15 cellular contexts compared by ENCODE assay signal in the genomic region with DNA sequence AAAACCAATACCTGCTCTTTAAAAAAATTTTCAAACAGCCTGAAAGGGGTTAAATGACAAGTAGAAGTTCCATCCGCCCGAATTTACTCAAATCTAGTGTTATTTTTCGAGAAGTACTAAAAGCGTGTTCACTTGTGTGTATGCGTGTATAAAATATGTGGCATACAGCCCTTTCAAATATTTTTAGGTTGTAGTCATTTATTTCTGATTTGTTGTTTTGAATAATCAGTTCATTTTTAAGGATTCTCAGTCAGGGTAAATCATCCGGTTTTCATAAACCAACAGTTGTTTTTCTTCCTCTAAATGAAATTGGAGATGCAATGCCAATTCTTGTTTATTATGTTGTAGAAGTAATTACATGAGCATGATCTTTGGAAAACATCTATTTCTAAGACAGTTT. TPM values are rescaled to one million over a fixed set of nuclear protein-coding genes. Genes with fewer than 3 reads are reported as not detected.
DNase-seq lines count a peak whose midpoint lies in the region; ATAC-seq and TF ChIP-seq lines count a peak whose summit lies in the region.
"Had no signal": no experiment of that assay in that cellular context is flagged by ENCODE, and none has a peak within 500 bp of the region (broad histone marks: within the 10 kb centered on the region; RNA-seq: fewer than 3 reads in every experiment).

No MANE protein-coding gene starts in this region.

- H3K4me3 ChIP-seq in IMR-90 (ENCODE audit: insufficient read depth, low read depth, low read length), result no peak overlapping the region
- peak overlapping the region in 1 of 4 experiments; percentile 2 for H3K4me3 ChIP-seq in fibroblast of lung (replicated peaks in 1 of 4; ENCODE audit: control extremely low read depth in 1 of 4, insufficient read depth in 1 of 4, low read depth in 3 of 4, low read length in 4 of 4)
- H3K4me3 ChIP-seq in psoas muscle, result no peak overlapping the region
- H3K4me3 ChIP-seq: body of pancreas had no signal

- peak overlapping the region; percentile 71; the same call in 1 of the 2 replicates for H3K27ac ChIP-seq in IMR-90 (ENCODE audit: insufficient read depth, low read length)
- peak overlapping the region; percentile 77 for H3K27ac ChIP-seq in fibroblast of lung (ENCODE audit: insufficient read depth, low read length)
- peak overlapping the region; percentile 96 for H3K27ac ChIP-seq in psoas muscle

- H4K8ac ChIP-seq in IMR-90 (ENCODE audit: low read depth in 2 of 2, low read length in 2 of 2), result no peak overlapping the region

- no peak overlapping the region for H4K5ac ChIP-seq in IMR-90 (ENCODE audit: low read depth, low read length)

- POLR2A ChIA-PET in IMR-90 (lab: Charles Lee; ENCODE audit: unreplicated experiment), result no interaction called here

- no peak overlapping the region for H2BK20ac ChIP-seq in IMR-90 (ENCODE audit: low read depth, low read length)

- DNase-seq in AG08395 (ENCODE audit: low spot score), result peak; percentile 52
- DNase-seq in IMR-90, result peak; percentile 74
- peak; percentile 61 to 62 for DNase-seq in fibroblast of lung (ENCODE audit: low read depth in 2 of 2)
- DNase-seq in psoas muscle, result no peak
- DNase-seq in GM10266 (ENCODE audit: extremely low spot score), result no peak
- no peak for DNase-seq in NCI-H1048 (lab: John Stamatoyannopoulos, UW)
- DNase-seq in HT-29 (ENCODE audit: low spot score), result no peak
- DNase-seq in stimulated activated CD4-positive, alpha-beta T cell treated with anti-CD3 and anti-CD28 coated beads, Interleukin-4, amount 100 ng/mL, for 4 hours, result no peak
- DNase-seq: activated CD4-positive, alpha-beta T cell treated with anti-CD3 and anti-CD28 coated beads, Interleukin-2, amount 50 U/mL, for 48 hours; body of pancreas; effector memory CD4-positive, alpha-beta T cell; naive B cell; SIG-M5; stimulated activated CD4-positive, alpha-beta T cell treated with anti-CD3 and anti-CD28 coated beads, Interleukin-4, amount 100 ng/mL, for 24 hours had no signal

- no peak overlapping the region; the same call in 1 of the 2 replicates for H3K56ac ChIP-seq in IMR-90 (ENCODE audit: extremely low read depth, insufficient read depth, low read length)

- peaks cover 38% of the 10 kb centered on the region for H3K9me1 ChIP-seq in IMR-90 (ENCODE audit: insufficient read depth, low read length)

- H4K20me1 ChIP-seq in IMR-90 (ENCODE audit: insufficient read depth, low read length) (peaks cover 51% of the 10 kb centered on the region), fibroblast of lung (ENCODE audit: control insufficient read depth, extremely low read depth, insufficient read depth, low read length) (peaks cover 3% of the 10 kb centered on the region)

- CTCF ChIA-PET in IMR-90 (lab: Yijun Ruan, JAX), result no interaction called here

- WGBS in IMR-90 (ENCODE audit: extremely low coverage in 2 of 2, insufficient read length in 1 of 2), 2 experiments, result no CpG with 5 or more reads among the region's 6 CpGs
- WGBS in psoas muscle, 3 donors, result 52 to 64% (median 64%) methylated on average over 6 of the region's 6 CpGs

- H3K18ac ChIP-seq in IMR-90 (ENCODE audit: low read depth, low read length), result no peak overlapping the region

- intact Hi-C loops in IMR-90 (cut with micrococcal nuclease) (no loop called here), psoas muscle (cut with DNase I) (no loop called here)

- H3K14ac ChIP-seq in IMR-90 (replicated peaks; ENCODE audit: low read depth, low read length), result no peak overlapping the region

- dilution Hi-C loops in IMR-90 (cut with HindIII; ENCODE audit: low sequenced_read_pairs, unreplicated experiment), result no loop called here

- H2BK5ac ChIP-seq in IMR-90 (ENCODE audit: low read depth, low read length, poor library complexity, severe bottlenecking), result peak overlapping the region; percentile 59

- peaks cover 3% of the 10 kb centered on the region for H3K36me3 ChIP-seq in IMR-90 (ENCODE audit: control insufficient read depth, insufficient read depth, low read length)
- peaks cover 9% of the 10 kb centered on the region for H3K36me3 ChIP-seq in fibroblast of lung (ENCODE audit: control insufficient read depth, insufficient read depth, low read length)
- H3K36me3 ChIP-seq in psoas muscle (ENCODE audit: insufficient read depth in 1 of 2, low read depth in 1 of 2), result no peaks in the 10 kb centered on the region

- H3K4me2 ChIP-seq in IMR-90 (ENCODE audit: low read depth, low read length) (no peak overlapping the region), fibroblast of lung (ENCODE audit: extremely low read depth, insufficient read depth, low read length) (peak overlapping the region; percentile 15)

- no peak overlapping the region for H2BK120ac ChIP-seq in IMR-90 (ENCODE audit: low read depth, low read length)

- no peak overlapping the region for H2BK15ac ChIP-seq in IMR-90 (ENCODE audit: low read depth, low read length)

- H2AFZ ChIP-seq in IMR-90 (replicated peaks; ENCODE audit: low read length, poor library complexity), result no peak overlapping the region
- H2AFZ ChIP-seq in fibroblast of lung (ENCODE audit: low read length), result no peak overlapping the region

- H3K27me3 ChIP-seq in IMR-90 (ENCODE audit: control insufficient read depth, insufficient read depth, low read length) (no peaks in the 10 kb centered on the region), fibroblast of lung (ENCODE audit: control insufficient read depth, insufficient read depth, low read length) (no peaks in the 10 kb centered on the region), psoas muscle (ENCODE audit: insufficient read depth in 3 of 3, low read length in 2 of 3) (no peaks in the 10 kb centered on the region)
- H3K27me3 ChIP-seq: body of pancreas had no signal

- in situ Hi-C loops in IMR-90 (cut with MboI; ENCODE audit: low sequenced_read_pairs), result no loop called here

- H3K79me1 ChIP-seq in IMR-90 (ENCODE audit: low read depth in 1 of 2, low read length in 2 of 2), result peaks cover 6 to 70% of the 10 kb centered on the region in 2 experiments

- no peak overlapping the region for H3K23ac ChIP-seq in IMR-90 (ENCODE audit: low read depth, low read length)

- H3K9me3 ChIP-seq in IMR-90 (ENCODE audit: control insufficient read depth, insufficient read depth, low read length) (no peaks in the 10 kb centered on the region), fibroblast of lung (ENCODE audit: control insufficient read depth, insufficient read depth, low read depth, low read length) (no peaks in the 10 kb centered on the region), psoas muscle (no peaks in the 10 kb centered on the region)

- no peak overlapping the region for H3K9ac ChIP-seq in IMR-90 (ENCODE audit: low read depth, low read length)
- H3K9ac ChIP-seq in fibroblast of lung (ENCODE audit: insufficient read depth, low read length), result no peak overlapping the region

- no peak for TF ChIP-seq POLR2A in IMR-90 (IDR thresholded peaks at IDR 0.05; ENCODE audit: low read depth, low read length)

- H3K4me1 ChIP-seq in IMR-90 (ENCODE audit: control insufficient read depth, insufficient read depth, low read length), result peaks cover 22% of the 10 kb centered on the region
- peaks cover 17% of the 10 kb centered on the region for H3K4me1 ChIP-seq in fibroblast of lung (ENCODE audit: control insufficient read depth, extremely low read depth, insufficient read depth, low read length)
- H3K4me1 ChIP-seq in psoas muscle, result peaks cover 97% of the 10 kb centered on the region

- no peak overlapping the region for H2AK5ac ChIP-seq in IMR-90 (ENCODE audit: low read depth, low read length)

- no TSS peak for BruUV-seq in IMR-90 (replicated peaks; lab: Mats Ljungman, UMichigan)

- H3K4ac ChIP-seq in IMR-90 (ENCODE audit: low read depth, low read length), result 0 out of 2 replicates have a peak overlapping the region, but pooled peaks have one; percentile 39

- ATAC-seq in IMR-90 (ENCODE audit: low read depth) (peak; percentile 75), psoas muscle (no peak)
- ATAC-seq: body of pancreas; stimulated activated effector memory CD8-positive, alpha-beta T cell treated with anti-CD3 and anti-CD28 coated beads, Interleukin-12 subunit alpha, Interleukin-12 subunit beta, amount 100 ng/mL, for 72 hours had no signal

- TF ChIP-seq RAD21 in IMR-90 (IDR thresholded peaks at IDR 0.05; ENCODE audit: low read length), result no peak

- H2AK9ac ChIP-seq in IMR-90 (replicated peaks; ENCODE audit: low read depth, low read length, poor library complexity), result no peak overlapping the region

- peaks cover 89% of the 10 kb centered on the region for H3K79me2 ChIP-seq in fibroblast of lung (ENCODE audit: control insufficient read depth, insufficient read depth, low read length)

- H4K91ac ChIP-seq in IMR-90 (ENCODE audit: insufficient read depth, low read depth, low read length), result no peak overlapping the region

- TF ChIP-seq CTCF in IMR-90 (conservative IDR thresholded peaks at IDR 0.05; ENCODE audit: low read depth, low read length) (no peak), fibroblast of lung (conservative IDR thresholded peaks at IDR 0.05 in 1 of 2, IDR thresholded peaks at IDR 0.05 in 1 of 2; ENCODE audit: low read depth in 1 of 2, low read length in 2 of 2) (no peak), psoas muscle (IDR thresholded peaks at IDR 0.05) (no peak), GM10266 (IDR thresholded peaks at IDR 0.05; ENCODE audit: control insufficient read depth, insufficient read depth, low read depth, missing control alignments) (no peak)

TF ChIP-seq in IMR-90, 13 proteins besides CTCF, POLR2A, EP300 and RAD21 (continues in another document):
- no peak for TF ChIP-seq CHD1 (IDR thresholded peaks at IDR 0.05; ENCODE audit: low read depth, low read length)
- no peak for TF ChIP-seq NFE2L2 (IDR thresholded peaks at IDR 0.05; ENCODE audit: low read depth, low read length)

RNA-seq across cellular contexts. Expression of a gene that starts 6.9 kb away (rescaled TPM):
- total RNA-seq in IMR-90 (2012; rRNA removed) (113 and 129 TPM in 2 replicates), fibroblast of lung (92.7 and 185 TPM in 2 replicates), psoas muscle (100 to 1,000 TPM; 125 to 144 (median 137) TPM)
- polyA plus RNA-seq in IMR-90 (2012; rRNA removed) (155 and 239 TPM in 2 replicates), fibroblast of lung (157 and 220 TPM in 2 replicates), psoas muscle (100 to 1,000 TPM in 1 of 3 donors, 10 to 100 TPM in 2; 52.5 to 159 (median 64.6) TPM)
- polyA plus RNA-seq in IMR-90 (2012; cell fraction: cytosol; rRNA removed), result 84.1 and 183 TPM in 2 replicates
- 1,009 and 1,044 TPM in 2 replicates for polyA plus RNA-seq in IMR-90 (2012; cell fraction: nucleus; rRNA removed; ENCODE audit: low replicate concordance)
- 88.9 and 139 TPM in 2 replicates for polyA plus RNA-seq in fibroblast of lung (2012)
- 247 and 378 TPM in 2 replicates for polyA minus RNA-seq in fibroblast of lung (ENCODE audit: low replicate concordance)
- total RNA-seq in HT-29 (2014; rRNA removed; shearing (Covaris generic)), result 145 and 200 TPM in 2 replicates

RNA-seq across cellular contexts. Expression of a gene that starts 51.0 kb away (rescaled TPM):
- total RNA-seq in IMR-90 (2012; rRNA removed), result 10.6 and 11.3 TPM in 2 replicates
- 30.9 and 37.2 TPM in 2 replicates for polyA plus RNA-seq in IMR-90 (2012; rRNA removed)
- polyA plus RNA-seq in IMR-90 (2012; cell fraction: cytosol; rRNA removed), result 25.9 and 35.9 TPM in 2 replicates
- polyA plus RNA-seq in IMR-90 (2012; cell fraction: nucleus; rRNA removed; ENCODE audit: low replicate concordance), result 104 and 238 TPM in 2 replicates
- 21.6 and 23.1 TPM in 2 replicates for total RNA-seq in fibroblast of lung
- polyA plus RNA-seq in fibroblast of lung, result 13.4 and 15.9 TPM in 2 replicates
- 18.0 and 26.5 TPM in 2 replicates for polyA plus RNA-seq in fibroblast of lung (2012)
- polyA minus RNA-seq in fibroblast of lung (ENCODE audit: low replicate concordance), result 1.3 and 6.9 TPM in 2 replicates
- 10 to 100 TPM; 27.3 to 42.3 (median 29.1) TPM for total RNA-seq in psoas muscle
- polyA plus RNA-seq in psoas muscle, result 10 to 100 TPM; 36.8 to 51.1 (median 48.3) TPM
- total RNA-seq in HT-29 (2014; rRNA removed; shearing (Covaris generic)), result 228 and 253 TPM in 2 replicates

Comparison
In these comparisons a context has a peak if more than half of its experiments do, and no peak if none do; other contexts are left out.
1. DNase-seq: peak in AG08395 (single experiment), IMR-90 (single experiment) and fibroblast of lung (2 of 2); none in psoas muscle (0 of 2), GM10266 (single experiment), NCI-H1048 (single experiment), HT-29 (single experiment) and stimulated activated CD4-positive, alpha-beta T cell treated with anti-CD3 and anti-CD28 coated beads, Interleukin-4, amount 100 ng/mL, for 4 hours (0 of 2).
2. Peak in every context shown above with its lines, with median percentiles within 50 percentile points of each other: H3K27ac ChIP-seq.